In genomic region chr6:1129141-1129540, GRCh38 we compare ENCODE assay signal across 29 cellular contexts.
DNase-seq lines count a peak whose midpoint lies in the region; ATAC-seq and TF ChIP-seq lines count a peak whose summit lies in the region.
"Had no signal": no experiment of that assay in that cellular context is flagged by ENCODE, and none has a peak within 500 bp of the region (broad histone marks: within the 10 kb centered on the region; RNA-seq: fewer than 3 reads in every experiment).

No MANE protein-coding gene starts in this region.

- no peak for TF ChIP-seq EP300 in suprapubic skin (IDR thresholded peaks at IDR 0.05)

- no peak for TF ChIP-seq POLR2A in suprapubic skin (IDR thresholded peaks at IDR 0.05)

- no peaks in the 10 kb centered on the region for H3K36me3 ChIP-seq in right atrium auricular region
- H3K36me3 ChIP-seq in suprapubic skin: no peaks in the 10 kb centered on the region
- H3K36me3 ChIP-seq: ascending aorta, cardiac muscle cell, neutrophil, prostate gland, tibial artery had no signal

- H3K4me3 Mint-ChIP-seq in activated naive CD4-positive, alpha-beta T cell treated with anti-CD3 and anti-CD28 coated beads for 36 hours: no peak overlapping the region
- no peak overlapping the region for H3K4me3 Mint-ChIP-seq in activated CD4-positive, alpha-beta memory T cell treated with anti-CD3 and anti-CD28 coated beads, Interleukin-2, amount 10 ng/mL, durations not matched to agents 7 days and 5 days
- H3K4me3 Mint-ChIP-seq: activated CD8-positive, alpha-beta T cell treated with anti-CD3 and anti-CD28 coated beads, Interleukin-2, amount 10 ng/mL, durations not matched to agents 7 days and 5 days; activated naive CD8-positive, alpha-beta T cell treated with anti-CD3 and anti-CD28 coated beads, Interleukin-2, amount 10 ng/mL, durations not matched to agents 7 days and 5 days; B cell; CD8-positive, alpha-beta memory T cell; stimulated activated naive CD8-positive, alpha-beta T cell treated with anti-CD3 and anti-CD28 coated beads, Interleukin-15, amount 100 ng/mL, for 72 hours had no signal

- no peaks in the 10 kb centered on the region for H3K36me3 Mint-ChIP-seq in activated naive CD4-positive, alpha-beta T cell treated with anti-CD3 and anti-CD28 coated beads for 36 hours (ENCODE audit: low read depth)
- H3K36me3 Mint-ChIP-seq in activated CD4-positive, alpha-beta memory T cell treated with anti-CD3 and anti-CD28 coated beads, Interleukin-2, amount 10 ng/mL, durations not matched to agents 7 days and 5 days (ENCODE audit: low read depth): no peaks in the 10 kb centered on the region
- H3K36me3 Mint-ChIP-seq: activated naive CD8-positive, alpha-beta T cell treated with anti-CD3 and anti-CD28 coated beads, Interleukin-2, amount 10 ng/mL, durations not matched to agents 7 days and 5 days; CD8-positive, alpha-beta memory T cell had no signal

- ATAC-seq in Right ventricle myocardium inferior: peak; percentile 70
- ATAC-seq: activated CD8-positive, alpha-beta T cell treated with anti-CD3 and anti-CD28 coated beads, Interleukin-2, amount 10 ng/mL, durations not matched to agents 7 days and 5 days; HCT116; left colon; stimulated activated naive CD8-positive, alpha-beta T cell treated with anti-CD3 and anti-CD28 coated beads, Interleukin-15, amount 100 ng/mL, for 72 hours had no signal

- H3K27ac Mint-ChIP-seq in activated naive CD4-positive, alpha-beta T cell treated with anti-CD3 and anti-CD28 coated beads for 36 hours: no peak overlapping the region
- no peak overlapping the region for H3K27ac Mint-ChIP-seq in activated CD4-positive, alpha-beta memory T cell treated with anti-CD3 and anti-CD28 coated beads, Interleukin-2, amount 10 ng/mL, durations not matched to agents 7 days and 5 days
- H3K27ac Mint-ChIP-seq: activated CD8-positive, alpha-beta T cell treated with anti-CD3 and anti-CD28 coated beads, Interleukin-2, amount 10 ng/mL, durations not matched to agents 7 days and 5 days; activated naive CD8-positive, alpha-beta T cell treated with anti-CD3 and anti-CD28 coated beads, Interleukin-2, amount 10 ng/mL, durations not matched to agents 7 days and 5 days; B cell; CD8-positive, alpha-beta memory T cell; stimulated activated naive CD8-positive, alpha-beta T cell treated with anti-CD3 and anti-CD28 coated beads, Interleukin-15, amount 100 ng/mL, for 72 hours had no signal

- no peak overlapping the region for H3K27ac ChIP-seq in right atrium auricular region
- peak overlapping the region; percentile 51 for H3K27ac ChIP-seq in suprapubic skin
- H3K27ac ChIP-seq: ascending aorta, cardiac muscle cell, HL-60, neutrophil, prostate gland, tibial artery had no signal

- H3K4me1 ChIP-seq in right atrium auricular region (no peaks in the 10 kb centered on the region), suprapubic skin (peaks cover 26% of the 10 kb centered on the region)
- H3K4me1 ChIP-seq: ascending aorta, prostate gland, tibial artery had no signal

- H3K9me3 ChIP-seq in right atrium auricular region (no peaks in the 10 kb centered on the region), suprapubic skin (no peaks in the 10 kb centered on the region)
- H3K9me3 ChIP-seq: ascending aorta, neutrophil, prostate gland, tibial artery had no signal

- H3K27me3 ChIP-seq in right atrium auricular region (no peaks in the 10 kb centered on the region), suprapubic skin (no peaks in the 10 kb centered on the region)
- H3K27me3 ChIP-seq: ascending aorta, cardiac muscle cell, neutrophil, tibial artery had no signal

- H3K9me3 Mint-ChIP-seq in activated naive CD4-positive, alpha-beta T cell treated with anti-CD3 and anti-CD28 coated beads for 36 hours: no peaks in the 10 kb centered on the region
- no peaks in the 10 kb centered on the region for H3K9me3 Mint-ChIP-seq in activated CD4-positive, alpha-beta memory T cell treated with anti-CD3 and anti-CD28 coated beads, Interleukin-2, amount 10 ng/mL, durations not matched to agents 7 days and 5 days
- H3K9me3 Mint-ChIP-seq: activated naive CD8-positive, alpha-beta T cell treated with anti-CD3 and anti-CD28 coated beads, Interleukin-2, amount 10 ng/mL, durations not matched to agents 7 days and 5 days; CD8-positive, alpha-beta memory T cell; stimulated activated naive CD8-positive, alpha-beta T cell treated with anti-CD3 and anti-CD28 coated beads, Interleukin-15, amount 100 ng/mL, for 72 hours had no signal

- POLR2A ChIA-PET in activated CD4-positive, alpha-beta memory T cell treated with anti-CD3 and anti-CD28 coated beads, Interleukin-2, amount 10 ng/mL, durations not matched to agents 7 days and 5 days (lab: Charles Lee): no interaction called here

- H3K4me1 Mint-ChIP-seq in activated naive CD4-positive, alpha-beta T cell treated with anti-CD3 and anti-CD28 coated beads for 36 hours (ENCODE audit: low read depth): no peaks in the 10 kb centered on the region
- H3K4me1 Mint-ChIP-seq in activated CD4-positive, alpha-beta memory T cell treated with anti-CD3 and anti-CD28 coated beads, Interleukin-2, amount 10 ng/mL, durations not matched to agents 7 days and 5 days: no peaks in the 10 kb centered on the region
- H3K4me1 Mint-ChIP-seq: activated naive CD8-positive, alpha-beta T cell treated with anti-CD3 and anti-CD28 coated beads, Interleukin-2, amount 10 ng/mL, durations not matched to agents 7 days and 5 days; B cell had no signal

- TF ChIP-seq CTCF in right atrium auricular region (IDR thresholded peaks at IDR 0.05) (no peak), suprapubic skin (IDR thresholded peaks at IDR 0.05) (no peak)

- CTCF ChIA-PET in activated naive CD4-positive, alpha-beta T cell treated with anti-CD3 and anti-CD28 coated beads for 36 hours (lab: Charles Lee): interaction anchor here (0.7 kb wide), 1 partner anchor 139 kb away, joined by 4 read pairs; no protein-coding TSS in a partner anchor
- CTCF ChIA-PET in activated CD4-positive, alpha-beta memory T cell treated with anti-CD3 and anti-CD28 coated beads, Interleukin-2, amount 10 ng/mL, durations not matched to agents 7 days and 5 days (lab: Charles Lee): no interaction called here

- 61% methylated on average over 8 of the region's 8 CpGs for WGBS in suprapubic skin

- H3K4me3 ChIP-seq in right atrium auricular region: no peak overlapping the region
- H3K4me3 ChIP-seq in suprapubic skin: no peak overlapping the region
- H3K4me3 ChIP-seq: ascending aorta, cardiac muscle cell, prostate gland, tibial artery had no signal

- H3K27me3 Mint-ChIP-seq in activated naive CD4-positive, alpha-beta T cell treated with anti-CD3 and anti-CD28 coated beads for 36 hours (ENCODE audit: low read depth): peaks cover 7% of the 10 kb centered on the region
- H3K27me3 Mint-ChIP-seq in activated CD4-positive, alpha-beta memory T cell treated with anti-CD3 and anti-CD28 coated beads, Interleukin-2, amount 10 ng/mL, durations not matched to agents 7 days and 5 days: no peaks in the 10 kb centered on the region
- H3K27me3 Mint-ChIP-seq: activated naive CD8-positive, alpha-beta T cell treated with anti-CD3 and anti-CD28 coated beads, Interleukin-2, amount 10 ng/mL, durations not matched to agents 7 days and 5 days had no signal

- no peak for DNase-seq in Right ventricle myocardium inferior (ENCODE audit: missing footprints)
- DNase-seq in right atrium auricular region (ENCODE audit: low spot score): no peak
- DNase-seq in fibroblast of gingiva (ENCODE audit: low read depth): peak; percentile 48
- DNase-seq in kidney tubule cell (ENCODE audit: low spot score): peak; percentile 18
- no peak for DNase-seq in suprapubic skin (ENCODE audit: low spot score in 2 of 2)
- no peak for DNase-seq in 8988T
- no peak for DNase-seq in activated naive CD4-positive, alpha-beta T cell treated with anti-CD3 and anti-CD28 coated beads for 36 hours
- DNase-seq in activated CD4-positive, alpha-beta memory T cell treated with anti-CD3 and anti-CD28 coated beads, Interleukin-2, amount 10 ng/mL, durations not matched to agents 7 days and 5 days: no peak
- DNase-seq: activated CD4-positive, alpha-beta T cell treated with anti-CD3 and anti-CD28 coated beads for 1 hour; activated CD8-positive, alpha-beta T cell treated with anti-CD3 and anti-CD28 coated beads, Interleukin-2, amount 10 ng/mL, durations not matched to agents 7 days and 5 days; activated effector memory CD4-positive, alpha-beta T cell treated with anti-CD3 and anti-CD28 coated beads, Interleukin-2, amount 50 U/mL, for 16 hours; activated naive CD8-positive, alpha-beta T cell treated with anti-CD3 and anti-CD28 coated beads, Interleukin-2, amount 10 ng/mL, durations not matched to agents 7 days and 5 days; CD8-positive, alpha-beta memory T cell; dermis blood vessel endothelial cell; DMS53; GF-D8; left colon; NCI-H1436; NCI-H510A; stimulated activated naive CD8-positive, alpha-beta T cell treated with anti-CD3 and anti-CD28 coated beads, Interleukin-15, amount 100 ng/mL, for 72 hours; T-helper 2 cell; tibial artery had no signal

- intact Hi-C loops in Right ventricle myocardium inferior (cut with DNase I): loop anchor here (10.0 kb wide), 1 partner anchor 246 kb away; no protein-coding TSS in a partner anchor
- intact Hi-C loops in activated naive CD4-positive, alpha-beta T cell treated with anti-CD3 and anti-CD28 coated beads for 36 hours (cut with micrococcal nuclease): no loop called here

Comparison
In these comparisons a context has a peak if more than half of its experiments do, and no peak if none do; other contexts are left out.
1. DNase-seq: peak in fibroblast of gingiva (single experiment) and kidney tubule cell (single experiment); none in Right ventricle myocardium inferior (single experiment), right atrium auricular region (single experiment), suprapubic skin (0 of 2), 8988T (single experiment), activated naive CD4-positive, alpha-beta T cell treated with anti-CD3 and anti-CD28 coated beads for 36 hours (single experiment) and activated CD4-positive, alpha-beta memory T cell treated with anti-CD3 and anti-CD28 coated beads, Interleukin-2, amount 10 ng/mL, durations not matched to agents 7 days and 5 days (single experiment).